ENCODE assay signal across 1 cellular context in genomic region chr3:170108955-170109354, GRCh38.
TF ChIP-seq lines count a peak whose summit lies in the region.

No MANE protein-coding gene starts in this region.

TF ChIP-seq in GM23338, 12 proteins besides CTCF, POLR2A, EP300 and RAD21 (continued from another document):
- TF ChIP-seq ZNF462 (CRISPR knock-in tag; IDR thresholded peaks at IDR 0.05), result no peak
- no peak for TF ChIP-seq CREB1 (CRISPR knock-in tag; IDR thresholded peaks at IDR 0.05; ENCODE audit: low read depth)
- TF ChIP-seq EZH2phosphoT487 (IDR thresholded peaks at IDR 0.05; ENCODE audit: unreplicated experiment), result no peak
- no peak for TF ChIP-seq JUNB (IDR thresholded peaks at IDR 0.05; ENCODE audit: unreplicated experiment)
- TF ChIP-seq NANOG (IDR thresholded peaks at IDR 0.05; ENCODE audit: borderline replicate concordance), result no peak
- TF ChIP-seq EZH2 (IDR thresholded peaks at IDR 0.05; ENCODE audit: low read depth, unreplicated experiment), result no peak
- no peak for TF ChIP-seq STAT1 (IDR thresholded peaks at IDR 0.05; ENCODE audit: unreplicated experiment)
